In the genomic region with DNA sequence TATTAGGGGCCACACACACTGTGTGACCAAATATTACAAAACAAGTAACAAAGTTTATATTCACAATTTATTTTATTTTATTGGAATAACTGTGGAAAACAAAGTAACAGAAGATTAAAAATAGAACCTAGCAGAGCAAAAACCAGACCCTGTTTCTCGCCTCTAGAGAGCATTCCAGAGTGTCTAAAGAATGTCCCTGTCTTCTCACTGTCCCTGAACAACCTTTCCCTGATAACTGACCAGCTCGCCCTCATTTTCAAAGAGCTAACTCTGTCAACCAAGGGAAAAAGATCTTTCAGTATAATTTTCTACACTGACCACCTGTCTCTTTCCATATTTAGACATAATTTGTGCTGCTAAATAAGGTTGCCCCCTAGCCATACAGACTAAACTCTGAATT, we compare ENCODE assay signal across 16 cellular contexts.
"Had no signal": no experiment of that assay in that cellular context is flagged by ENCODE, and none has a peak within 500 bp of the region (broad histone marks: within the 10 kb centered on the region; RNA-seq: fewer than 3 reads in every experiment).

No MANE protein-coding gene starts in this region.

- H3K4me3 ChIP-seq: adrenal gland, lung, prostate gland, skin epidermis, stomach had no signal

- DNase-seq: activated CD4-positive, alpha-beta T cell treated with anti-CD3 and anti-CD28 coated beads, Interleukin-2, amount 10 ng/mL, durations not matched to agents 24 days and 14 days; activated CD8-positive, alpha-beta memory T cell treated with anti-CD3 and anti-CD28 coated beads for 24 hours; activated naive CD4-positive, alpha-beta T cell treated with anti-CD3 and anti-CD28 coated beads, Interleukin-2, amount 10 ng/mL, durations not matched to agents 7 days and 5 days; cerebellar nuclear complex; foreskin keratinocyte; hippocampal formation; kidney glomerular epithelial cell; occipital lobe; stomach had no signal

- H3K36me3 ChIP-seq: adrenal gland, prostate gland, stomach had no signal

- H3K4me1 ChIP-seq: foreskin keratinocyte, prostate gland had no signal

- H3K9me3 ChIP-seq: adrenal gland, prostate gland, stomach had no signal

- H3K27ac ChIP-seq: foreskin keratinocyte, prostate gland had no signal

- H3K27me3 ChIP-seq: adrenal gland, foreskin keratinocyte, stomach had no signal

- ATAC-seq: foreskin keratinocyte; natural killer cell treated with Interleukin-12 subunit alpha and Interleukin-12 subunit beta and Interleukin-15 and Interleukin-18, amount 100 ng/mL, for 72 hours; SK-N-SH treated with all-trans-retinoic acid at 6 μM for 48 hours; WTC11 had no signal
